8 cellular contexts compared by ENCODE assay signal in the genomic region with DNA sequence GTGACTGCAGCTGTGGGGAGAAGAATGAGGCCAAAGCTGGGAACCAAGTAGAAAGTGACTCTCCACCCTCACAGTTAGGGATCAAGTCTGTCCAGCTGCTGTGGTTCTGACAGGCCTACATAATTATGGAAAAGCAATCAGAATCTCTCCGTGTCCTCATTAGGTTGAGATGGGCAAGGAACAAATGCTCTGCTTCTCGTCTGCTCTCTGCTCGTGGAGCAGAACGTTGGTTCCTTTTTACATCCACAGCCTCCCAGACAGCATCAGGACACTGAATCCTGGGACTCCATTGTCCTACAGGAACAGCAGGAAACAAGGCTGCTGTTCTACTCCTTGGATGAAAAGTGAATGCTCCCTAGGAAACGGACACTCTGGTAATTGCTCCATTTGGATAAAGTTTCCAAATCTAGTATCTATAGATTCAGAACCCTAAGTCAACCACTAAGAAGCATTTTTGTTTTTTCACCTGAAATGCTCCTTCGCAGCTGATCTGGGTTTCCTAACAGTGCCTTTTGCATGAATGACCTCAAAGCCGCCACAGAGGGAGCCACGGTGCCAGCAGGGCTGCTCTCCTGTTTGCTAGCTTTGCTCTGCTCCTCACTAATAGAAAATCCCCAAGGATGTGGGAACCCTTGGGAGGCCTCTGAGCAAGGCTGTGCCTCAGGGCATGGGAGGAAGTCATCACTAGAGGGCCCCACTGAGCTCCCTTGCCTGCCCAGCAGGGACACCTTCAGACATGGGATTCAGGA.
A peak's percentile ranks its signal among the peaks of the same experiment; 100 is the strongest.
DNase-seq lines count a peak whose midpoint lies in the region; ATAC-seq, FAIRE-seq and TF ChIP-seq lines count a peak whose summit lies in the region.

No MANE protein-coding gene starts in this region.

- in situ Hi-C loops in KBM-7 (cut with MboI; ENCODE audit: low pct_unique_long_range_greater_than_20kb, low sequenced_read_pairs) = loop anchor here (25.0 kb wide), 2 partner anchors 388 to 463 kb away; no protein-coding TSS in a partner anchor

- intact Hi-C loops in endothelial cell of umbilical vein (cut with micrococcal nuclease) (loop anchor here (1.0 kb wide), 3 partner anchors 101 to 379 kb away; no protein-coding TSS in a partner anchor), mucosa of descending colon (cut with DNase I, micrococcal nuclease) (loop anchor here in 1 of 2 donors (10.0 kb wide), 2 partner anchors 256 to 376 kb away; no protein-coding TSS in a partner anchor)

- H3K27me3 ChIP-seq in Peyer's patch (no peaks in the 10 kb centered on the region), endothelial cell of umbilical vein (ENCODE audit: control insufficient read depth in 2 of 2, insufficient read depth in 2 of 2, low read length in 2 of 2) (no peaks in the 10 kb centered on the region)

- TF ChIP-seq CTCF in Peyer's patch (IDR thresholded peaks at IDR 0.05) (peak in 4 of 6 experiments; percentile 50 to 74 (median 66)), endothelial cell of umbilical vein (IDR thresholded peaks at IDR 0.05; ENCODE audit: extremely low read depth in 1 of 2, insufficient read depth in 1 of 2, low read depth in 1 of 2, low read length in 2 of 2) (peak; percentile 63 to 82), mucosa of descending colon (IDR thresholded peaks at IDR 0.05) (peak; percentile 37)

- H3K9me3 ChIP-seq in Peyer's patch = no peaks in the 10 kb centered on the region
- no peaks in the 10 kb centered on the region for H3K9me3 ChIP-seq in endothelial cell of umbilical vein (replicated peaks; ENCODE audit: control insufficient read depth, insufficient read depth, low read length)
- no peaks in the 10 kb centered on the region for H3K9me3 ChIP-seq in mucosa of descending colon

- no peak overlapping the region for H3K4me3 ChIP-seq in Peyer's patch
- H3K4me3 ChIP-seq in endothelial cell of umbilical vein (replicated peaks in 1 of 3; ENCODE audit: insufficient read depth in 1 of 3, low read depth in 1 of 3, low read length in 3 of 3) = no peak overlapping the region
- no peak overlapping the region for H3K4me3 ChIP-seq in mucosa of descending colon

- peak; percentile 46 for FAIRE-seq in endothelial cell of umbilical vein (lab: Jason Lieb, UNC)

- dilution Hi-C loops in endothelial cell of umbilical vein (cut with MboI; ENCODE audit: extremely low pct_ligation_motif_present, low sequenced_read_pairs) = no loop called here

- H3K4me2 ChIP-seq in endothelial cell of umbilical vein (ENCODE audit: insufficient read depth, low read length) = no peak overlapping the region

- CTCF ChIA-PET in endothelial cell of umbilical vein (lab: Charles Lee) = interaction anchor here (0.5 to 4.9 kb wide), 52 partner anchors 8 to 1261 kb away, joined by 3 to 244 read pairs (median 4); partner anchors contain the start of gene EGLN3

- DNase-seq in EH (ENCODE audit: low read depth) (peak; percentile 57), KBM-7 (peak; percentile 62), Peyer's patch (peak in 2 of 3 donors; percentile 69 to 81), endothelial cell of umbilical vein (ENCODE audit: low read depth, low spot score) (peak; percentile 48), mucosa of descending colon (peak; percentile 60 to 89 (median 81))

- no peaks in the 10 kb centered on the region for H3K9me1 ChIP-seq in endothelial cell of umbilical vein (replicated peaks; ENCODE audit: control insufficient read depth, extremely low read depth, insufficient read depth, low read length)

- TF ChIP-seq POLR2A in Peyer's patch (IDR thresholded peaks at IDR 0.05) (no peak), endothelial cell of umbilical vein (IDR thresholded peaks at IDR 0.05; ENCODE audit: low read depth, low read length) (no peak)

- ATAC-seq in mucosa of descending colon = peak; percentile 99
- ATAC-seq in GM21381 (IDR thresholded peaks at IDR 0.05; ENCODE audit: unreplicated experiment) = no peak
- no peak for ATAC-seq in HG03460 (IDR thresholded peaks at IDR 0.05; ENCODE audit: unreplicated experiment)
- ATAC-seq in HG03108 (IDR thresholded peaks at IDR 0.05; ENCODE audit: unreplicated experiment) = no peak

- no peak overlapping the region for H2AFZ ChIP-seq in endothelial cell of umbilical vein (ENCODE audit: low read depth, low read length)

- no peaks in the 10 kb centered on the region for H3K79me2 ChIP-seq in endothelial cell of umbilical vein (ENCODE audit: control insufficient read depth, insufficient read depth, low read length)

- no peak overlapping the region for H3K9ac ChIP-seq in endothelial cell of umbilical vein (replicated peaks; ENCODE audit: extremely low read depth, insufficient read depth, low read length)

- H3K4me1 ChIP-seq in Peyer's patch (no peaks in the 10 kb centered on the region), endothelial cell of umbilical vein (ENCODE audit: control insufficient read depth, extremely low read depth, insufficient read depth, low read length) (no peaks in the 10 kb centered on the region), mucosa of descending colon (ENCODE audit: low read depth) (no peaks in the 10 kb centered on the region)

- H3K27ac ChIP-seq in Peyer's patch = no peak overlapping the region
- no peak overlapping the region for H3K27ac ChIP-seq in endothelial cell of umbilical vein (ENCODE audit: insufficient read depth, low read depth, low read length)

- H3K36me3 ChIP-seq in Peyer's patch (no peaks in the 10 kb centered on the region), endothelial cell of umbilical vein (ENCODE audit: control insufficient read depth in 2 of 2, extremely low read depth in 1 of 2, insufficient read depth in 2 of 2, low read length in 2 of 2) (no peaks in the 10 kb centered on the region), mucosa of descending colon (ENCODE audit: low read depth) (no peaks in the 10 kb centered on the region)

- no TSS peak for BruUV-seq in endothelial cell of umbilical vein (replicated peaks; lab: Mats Ljungman, UMichigan)

- POLR2A ChIA-PET in endothelial cell of umbilical vein (lab: Charles Lee) = no interaction called here

- no peaks in the 10 kb centered on the region for H4K20me1 ChIP-seq in endothelial cell of umbilical vein (replicated peaks; ENCODE audit: control insufficient read depth, extremely low read depth, insufficient read depth, low read length)

TF ChIP-seq in endothelial cell of umbilical vein, 7 proteins besides CTCF, POLR2A, EP300 and RAD21:
- TF ChIP-seq, protein P1, sequence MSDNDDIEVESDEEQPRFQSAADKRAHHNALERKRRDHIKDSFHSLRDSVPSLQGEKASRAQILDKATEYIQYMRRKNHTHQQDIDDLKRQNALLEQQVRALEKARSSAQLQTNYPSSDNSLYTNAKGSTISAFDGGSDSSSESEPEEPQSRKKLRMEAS (IDR thresholded peaks at IDR 0.05; ENCODE audit: insufficient read depth, insufficient read length) = no peak
- TF ChIP-seq GATA2 (IDR thresholded peaks at IDR 0.05; ENCODE audit: insufficient read depth, insufficient read length, low read depth, low read length) (no peak), JUN (IDR thresholded peaks at IDR 0.05; ENCODE audit: borderline replicate concordance, insufficient read depth, insufficient read length, low read depth) (no peak), EZH2 (IDR thresholded peaks at IDR 0.05; ENCODE audit: borderline replicate concordance, low read depth, low read length, severe bottlenecking) (no peak), POLR2AphosphoS5 (IDR thresholded peaks at IDR 0.05; ENCODE audit: insufficient read depth, low read depth, low read length) (no peak), MYC (IDR thresholded peaks at IDR 0.05; ENCODE audit: low read depth, low read length) (no peak), FOS (IDR thresholded peaks at IDR 0.05; ENCODE audit: borderline replicate concordance, insufficient read depth, low read length) (no peak)
